In genomic region chr20:37693629-37694626, GRCh38 we compare ENCODE assay signal across 1 cellular context.
TF ChIP-seq lines count a peak whose summit lies in the region.

CTNNBL1 (plus strand) TSS chr20:37694030; CDS start chr20:37694123, 93 bp downstream.

TF ChIP-seq in GM12878, 131 proteins besides CTCF, POLR2A, EP300 and RAD21 (continued from another document and continues in another):
- TF ChIP-seq ZBTB40 (IDR thresholded peaks at IDR 0.05; ENCODE audit: borderline replicate concordance), result peak; percentile 34; the same call in 1 of the 2 replicates
- TF ChIP-seq IKZF2 (IDR thresholded peaks at IDR 0.05), result no peak
- peak in 1 of 2 experiments; percentile 65; a peak in 1 of 4 replicates for TF ChIP-seq BHLHE40 (IDR thresholded peaks at IDR 0.05; ENCODE audit: borderline replicate concordance in 1 of 2, low read depth in 2 of 2, low read length in 1 of 2)
- no peak for TF ChIP-seq CBX3 (IDR thresholded peaks at IDR 0.05; ENCODE audit: borderline replicate concordance, low read depth)
- peak; percentile 83 for TF ChIP-seq HCFC1 (IDR thresholded peaks at IDR 0.05; ENCODE audit: low read length)
- no peak for TF ChIP-seq BCL3 (IDR thresholded peaks at IDR 0.05; ENCODE audit: borderline replicate concordance, insufficient read depth, low read depth, low read length, poor library complexity, severe bottlenecking)
- TF ChIP-seq POU2F2 (IDR thresholded peaks at IDR 0.05; ENCODE audit: borderline replicate concordance, low read depth, low read length), result 0 out of 3 replicates have a peak, but pooled peaks have one; percentile 12
- TF ChIP-seq PBX3 (IDR thresholded peaks at IDR 0.05; ENCODE audit: insufficient replicate concordance, low read depth, low read length), result no peak
- TF ChIP-seq BCL11A (IDR thresholded peaks at IDR 0.05; ENCODE audit: low read depth, low read length), result no peak
- TF ChIP-seq HSF1 (IDR thresholded peaks at IDR 0.05; ENCODE audit: low read depth, low read length), result peak; percentile 72; the same call in 1 of the 2 replicates
- no peak; the same call in 1 of the 2 replicates for TF ChIP-seq NFYA (IDR thresholded peaks at IDR 0.05; ENCODE audit: borderline replicate concordance, low read depth, low read length)
- no peak for TF ChIP-seq USF1 (IDR thresholded peaks at IDR 0.05; ENCODE audit: borderline replicate concordance, extremely low read length, insufficient read depth, low read depth, low read length)
- TF ChIP-seq ZBTB4 (CRISPR knock-in tag; IDR thresholded peaks at IDR 0.05), result no peak
- TF ChIP-seq CHD2 (IDR thresholded peaks at IDR 0.05; ENCODE audit: borderline replicate concordance, low read depth, low read length), result peak; percentile 76
- TF ChIP-seq IRF5 (IDR thresholded peaks at IDR 0.05; ENCODE audit: borderline replicate concordance), result no peak
- TF ChIP-seq ZZZ3 (IDR thresholded peaks at IDR 0.05; ENCODE audit: control insufficient read depth, insufficient read length, low read depth), result no peak
- no peak for TF ChIP-seq PRDM15 (CRISPR knock-in tag; IDR thresholded peaks at IDR 0.05)
- peak; percentile 73 for TF ChIP-seq IKZF1 (conservative IDR thresholded peaks at IDR 0.05)
- TF ChIP-seq RCOR1 (conservative IDR thresholded peaks at IDR 0.05; ENCODE audit: low read depth, low read length), result no peak
- no peak for TF ChIP-seq ESRRA (IDR thresholded peaks at IDR 0.05; ENCODE audit: low read length)
- no peak for TF ChIP-seq WRNIP1 (IDR thresholded peaks at IDR 0.05; ENCODE audit: borderline replicate concordance, low read depth, low read length)
- peak; percentile 99 for TF ChIP-seq ZNF592 (IDR thresholded peaks at IDR 0.05)
- no peak for TF ChIP-seq MYB (IDR thresholded peaks at IDR 0.05; ENCODE audit: borderline replicate concordance, low read depth, low read length)
- no peak for TF ChIP-seq HDGF (IDR thresholded peaks at IDR 0.05)
- no peak for TF ChIP-seq CHD4 (IDR thresholded peaks at IDR 0.05)
- peak; percentile 93; the same call in 1 of the 2 replicates for TF ChIP-seq ATF3 (IDR thresholded peaks at IDR 0.05; ENCODE audit: borderline replicate concordance, extremely low read depth, low read depth, low read length)
- TF ChIP-seq MTA2 (IDR thresholded peaks at IDR 0.05; ENCODE audit: low read depth), result no peak
- TF ChIP-seq TCF3 (IDR thresholded peaks at IDR 0.05; ENCODE audit: borderline replicate concordance, insufficient read depth, low read depth, low read length), result no peak
- TF ChIP-seq SUZ12 (IDR thresholded peaks at IDR 0.05; ENCODE audit: unreplicated experiment), result no peak
- peak; percentile 73 for TF ChIP-seq SIX5 (IDR thresholded peaks at IDR 0.05; ENCODE audit: low read depth, low read length, severe bottlenecking)
- peak; percentile 53; the same call in 1 of the 2 replicates for TF ChIP-seq MAX (IDR thresholded peaks at IDR 0.05; ENCODE audit: low read depth, low read length)
